Comparison of ENCODE assay signal across 23 cellular contexts in the genomic region with DNA sequence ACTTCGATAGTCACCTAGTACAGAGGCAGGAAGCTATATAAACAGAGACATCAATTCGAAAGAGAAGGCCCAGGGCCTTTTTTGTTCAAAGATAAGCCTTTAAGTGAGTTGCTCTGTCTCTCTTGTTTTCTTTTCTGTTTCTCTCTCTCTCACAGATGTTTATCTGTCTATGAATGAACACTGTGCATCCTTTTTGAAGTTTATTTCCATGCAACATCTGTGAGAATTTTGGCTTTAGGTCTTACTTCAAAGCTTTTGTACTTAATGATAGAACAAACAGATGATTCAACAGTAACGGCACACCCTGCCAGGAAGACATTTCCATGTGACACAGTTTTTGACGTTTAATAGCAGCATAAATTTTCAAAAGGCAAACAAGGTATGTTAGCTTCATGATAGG.
DNase-seq lines count a peak whose midpoint lies in the region; ATAC-seq and TF ChIP-seq lines count a peak whose summit lies in the region.
"Had no signal": no experiment of that assay in that cellular context is flagged by ENCODE, and none has a peak within 500 bp of the region (broad histone marks: within the 10 kb centered on the region; RNA-seq: fewer than 3 reads in every experiment).

No MANE protein-coding gene starts in this region.

- in situ Hi-C loops in mammary epithelial cell (cut with MboI; ENCODE audit: low sequenced_read_pairs in 2 of 2) = no loop called here

- dilution Hi-C loops in mammary epithelial cell (cut with HindIII; ENCODE audit: low sequenced_read_pairs) = no loop called here

- intact Hi-C loops in MCF 10A (cut with micrococcal nuclease) = no loop called here
- intact Hi-C loops in mammary epithelial cell (cut with micrococcal nuclease) = no loop called here
- intact Hi-C loops in upper lobe of right lung (cut with DNase I) = no loop called here

- POLR2A ChIA-PET in MCF 10A (lab: Yijun Ruan, JAX) = no interaction called here

- ATAC-seq in upper lobe of right lung = no peak
- no peak for ATAC-seq in GM18511 (IDR thresholded peaks at IDR 0.05; ENCODE audit: unreplicated experiment)
- ATAC-seq: T-helper 17 cell had no signal

- H3K4me1 Mint-ChIP-seq in MCF 10A (ENCODE audit: insufficient read depth, unreplicated experiment) (peaks cover 7% of the 10 kb centered on the region), neural progenitor cell (peaks cover 7% of the 10 kb centered on the region)
- H3K4me1 Mint-ChIP-seq: T-helper 17 cell had no signal

- H2AFZ ChIP-seq in mammary epithelial cell (ENCODE audit: low read depth, low read length) (no peak overlapping the region), neural progenitor cell (replicated peaks) (peak overlapping the region; percentile 93)

- no peak overlapping the region for H3K4me2 ChIP-seq in mammary epithelial cell (ENCODE audit: insufficient read depth, low read depth, low read length)
- H3K4me2 ChIP-seq in neural progenitor cell = no peak overlapping the region

- H3K27me3 ChIP-seq in mammary epithelial cell (ENCODE audit: insufficient read depth, low read length) (no peaks in the 10 kb centered on the region), neural progenitor cell (no peaks in the 10 kb centered on the region), upper lobe of right lung (no peaks in the 10 kb centered on the region)
- H3K27me3 ChIP-seq: Peyer's patch, SJSA1 had no signal

- CTCF ChIA-PET in MCF 10A (lab: Yijun Ruan, JAX) = interaction anchor here (0.7 to 1.0 kb wide), 2 partner anchors 9 to 59 kb away, joined by 3 to 6 read pairs; no protein-coding TSS in a partner anchor
- CTCF ChIA-PET in mammary epithelial cell (lab: Charles Lee; ENCODE audit: low non-redundant PET) = no interaction called here

- H3K36me3 ChIP-seq in mammary epithelial cell (ENCODE audit: insufficient read depth, low read length) (no peaks in the 10 kb centered on the region), neural progenitor cell (no peaks in the 10 kb centered on the region), upper lobe of right lung (no peaks in the 10 kb centered on the region)
- H3K36me3 ChIP-seq: HAP-1, Peyer's patch, SJSA1 had no signal

- H3K27ac ChIP-seq in mammary epithelial cell (ENCODE audit: insufficient read depth, low read depth, low read length) (no peak overlapping the region), neural progenitor cell (no peak overlapping the region), upper lobe of right lung (no peak overlapping the region)
- H3K27ac ChIP-seq: Peyer's patch, SJSA1 had no signal

- WGBS in mammary epithelial cell (ENCODE audit: low coverage, missing lambda C conversion rate) = 25% methylated on average over 4 of the region's 4 CpGs

- H3K4me1 ChIP-seq in mammary epithelial cell (ENCODE audit: insufficient read depth, low read length) (no peaks in the 10 kb centered on the region), neural progenitor cell (no peaks in the 10 kb centered on the region), upper lobe of right lung (no peaks in the 10 kb centered on the region)
- H3K4me1 ChIP-seq: HAP-1, Peyer's patch, SJSA1 had no signal

- DNase-seq in MCF 10A (ENCODE audit: unreplicated experiment) (no peak), mammary epithelial cell (no peak), LNCaP clone FGC (ENCODE audit: low read depth) (peak; percentile 95), SHP77 (lab: John Stamatoyannopoulos, UW) (peak; percentile 32 to 36), neural progenitor cell (ENCODE audit: low spot score) (no peak), upper lobe of right lung (no peak), SKM-1 (lab: John Stamatoyannopoulos, UW; ENCODE audit: unreplicated experiment) (no peak)
- DNase-seq: Caco-2; CD4-positive, alpha-beta T cell; EL; GF-D8; KG1; NCI-H1105; NCI-H1694; NCI-H2081; NCI-H2171; NCI-H345; NCI-H526 treated with DMSO at 0.1 percent for 48 hours; Peyer's patch; T-helper 17 cell had no signal

- no peaks in the 10 kb centered on the region for H3K79me2 ChIP-seq in mammary epithelial cell (ENCODE audit: insufficient read depth, low read length)
- no peaks in the 10 kb centered on the region for H3K79me2 ChIP-seq in neural progenitor cell (ENCODE audit: low read depth)

- H3K27ac Mint-ChIP-seq in MCF 10A (ENCODE audit: low read depth, unreplicated experiment) (peak overlapping the region; percentile 3), neural progenitor cell (no peak overlapping the region)
- H3K27ac Mint-ChIP-seq: CD4-positive, alpha-beta T cell; T-helper 17 cell had no signal

- no peaks in the 10 kb centered on the region for H4K20me1 ChIP-seq in mammary epithelial cell (ENCODE audit: insufficient read depth, low read length)
- no peaks in the 10 kb centered on the region for H4K20me1 ChIP-seq in neural progenitor cell (ENCODE audit: low read depth)

- TF ChIP-seq CTCF in MCF 10A (IDR thresholded peaks at IDR 0.05; ENCODE audit: unreplicated experiment) (no peak), mammary epithelial cell (conservative IDR thresholded peaks at IDR 0.05 in 1 of 2, IDR thresholded peaks at IDR 0.05 in 1 of 2; ENCODE audit: extremely low read depth in 1 of 2, insufficient read depth in 1 of 2, low read depth in 1 of 2, low read length in 2 of 2) (no peak), LNCaP clone FGC (IDR thresholded peaks at IDR 0.05; ENCODE audit: control insufficient read depth, extremely low read depth, insufficient read depth) (no peak), neural progenitor cell (IDR thresholded peaks at IDR 0.05) (no peak), upper lobe of right lung (IDR thresholded peaks at IDR 0.05) (no peak)

- H3K36me3 Mint-ChIP-seq in MCF 10A (ENCODE audit: insufficient read depth, unreplicated experiment) (no peaks in the 10 kb centered on the region), neural progenitor cell (no peaks in the 10 kb centered on the region)

- H3K4me3 ChIP-seq in mammary epithelial cell (replicated peaks in 1 of 3; ENCODE audit: insufficient read depth in 1 of 3, low read depth in 2 of 3, low read length in 3 of 3) = no peak overlapping the region
- no peak overlapping the region for H3K4me3 ChIP-seq in LNCaP clone FGC (ENCODE audit: low read depth, low read length)
- H3K4me3 ChIP-seq in neural progenitor cell = no peak overlapping the region
- no peak overlapping the region for H3K4me3 ChIP-seq in upper lobe of right lung
- H3K4me3 ChIP-seq: HAP-1, Peyer's patch, SJSA1 had no signal

- H3K9me3 ChIP-seq in mammary epithelial cell (replicated peaks; ENCODE audit: insufficient read depth, low read length) (peaks cover 5% of the 10 kb centered on the region), neural progenitor cell (ENCODE audit: low read depth) (no peaks in the 10 kb centered on the region), upper lobe of right lung (no peaks in the 10 kb centered on the region)
- H3K9me3 ChIP-seq: Caco-2, HAP-1, Peyer's patch, SJSA1 had no signal

- H3K4me3 Mint-ChIP-seq in MCF 10A (ENCODE audit: unreplicated experiment) (no peak overlapping the region), neural progenitor cell (no peak overlapping the region)
- H3K4me3 Mint-ChIP-seq: CD4-positive, alpha-beta T cell; T-helper 17 cell had no signal

- no peaks in the 10 kb centered on the region for H3F3A ChIP-seq in neural progenitor cell (ENCODE audit: low read depth)

- BruUV-seq in MCF 10A (replicated peaks; lab: Mats Ljungman, UMichigan) (no TSS peak), mammary epithelial cell (replicated peaks; lab: Mats Ljungman, UMichigan) (no TSS peak)

- H3K9ac ChIP-seq in mammary epithelial cell (ENCODE audit: insufficient read depth, low read length) (no peak overlapping the region), neural progenitor cell (no peak overlapping the region)

- H3K9me3 Mint-ChIP-seq in MCF 10A (ENCODE audit: unreplicated experiment) (no peaks in the 10 kb centered on the region), neural progenitor cell (no peaks in the 10 kb centered on the region)

- no peaks in the 10 kb centered on the region for H3K27me3 Mint-ChIP-seq in MCF 10A (ENCODE audit: insufficient read depth, unreplicated experiment)
- no peaks in the 10 kb centered on the region for H3K27me3 Mint-ChIP-seq in neural progenitor cell (ENCODE audit: insufficient read depth, low read depth)
- H3K27me3 Mint-ChIP-seq: CD4-positive, alpha-beta T cell; T-helper 17 cell had no signal

Comparison
In these comparisons a context has a peak if more than half of its experiments do, and no peak if none do; other contexts are left out.
1. DNase-seq: peak in LNCaP clone FGC (single experiment) and SHP77 (2 of 2); none in MCF 10A (single experiment), mammary epithelial cell (single experiment), neural progenitor cell (single experiment), upper lobe of right lung (single experiment) and SKM-1 (single experiment).